In genomic region chr10:3886666-3887251, GRCh38 we compare ENCODE assay signal across 8 cellular contexts.
DNase-seq lines count a peak whose midpoint lies in the region; ATAC-seq and TF ChIP-seq lines count a peak whose summit lies in the region.

No MANE protein-coding gene starts in this region.

- WGBS in psoas muscle, 3 donors: 9 to 17% (median 10%) methylated on average over 11 of the region's 11 CpGs

- peaks cover 20% of the 10 kb centered on the region for H3K4me1 ChIP-seq in psoas muscle

- H3K27ac ChIP-seq in RWPE1: no peak overlapping the region
- peak overlapping the region; percentile 80 for H3K27ac ChIP-seq in psoas muscle

- TF ChIP-seq CTCF in RWPE1 (conservative IDR thresholded peaks at IDR 0.05; ENCODE audit: low read depth): no peak
- no peak for TF ChIP-seq CTCF in psoas muscle (IDR thresholded peaks at IDR 0.05)

- peak; percentile 95 for DNase-seq in ELR (ENCODE audit: low read depth)
- peak; percentile 48 for DNase-seq in RWPE1 (ENCODE audit: low spot score)
- DNase-seq in fibroblast of peridontal ligament (ENCODE audit: extremely low read depth): peak; percentile 68
- peak; percentile 38 to 57 for DNase-seq in psoas muscle
- DNase-seq in SK-N-DZ (ENCODE audit: low spot score): no peak
- no peak for DNase-seq in Kasumi-1 (lab: John Stamatoyannopoulos, UW)
- DNase-seq in GM19240 (ENCODE audit: insufficient read length, low spot score): no peak

- no peaks in the 10 kb centered on the region for H3K27me3 ChIP-seq in psoas muscle (ENCODE audit: insufficient read depth in 3 of 3, low read length in 2 of 3)

- no peaks in the 10 kb centered on the region for H3K9me3 ChIP-seq in psoas muscle

- peak overlapping the region; percentile 41 for H3K4me3 ChIP-seq in psoas muscle

- POLR2A ChIA-PET in RWPE1 (lab: Yijun Ruan, JAX; ENCODE audit: low non-redundant PET): no interaction called here

- intact Hi-C loops in psoas muscle (cut with DNase I): loop anchor here in 1 of 2 donors (5.0 to 10.0 kb wide), 2 partner anchors 59 to 768 kb away; no protein-coding TSS in a partner anchor

- ATAC-seq in psoas muscle (peak; percentile 87 to 94 (median 92)), GM18502 (IDR thresholded peaks at IDR 0.05; ENCODE audit: poor library complexity, unreplicated experiment) (no peak)

- H3K36me3 ChIP-seq in psoas muscle (ENCODE audit: insufficient read depth in 1 of 2, low read depth in 1 of 2): no peaks in the 10 kb centered on the region

- CTCF ChIA-PET in RWPE1 (lab: Yijun Ruan, JAX): interaction anchor here (0.7 kb wide), 1 partner anchor 99 kb away, joined by 5 read pairs; no protein-coding TSS in a partner anchor

Comparison
In these comparisons a context has a peak if more than half of its experiments do, and no peak if none do; other contexts are left out.
1. DNase-seq: peak in ELR (single experiment), RWPE1 (single experiment), fibroblast of peridontal ligament (single experiment) and psoas muscle (2 of 2); none in SK-N-DZ (single experiment), Kasumi-1 (0 of 2) and GM19240 (single experiment).